Comparison of ENCODE assay signal across 18 cellular contexts in genomic region chr4:132445386-132445785, GRCh38.
DNase-seq lines count a peak whose midpoint lies in the region; ATAC-seq and TF ChIP-seq lines count a peak whose summit lies in the region.
"Had no signal": no experiment of that assay in that cellular context is flagged by ENCODE, and none has a peak within 500 bp of the region (broad histone marks: within the 10 kb centered on the region; RNA-seq: fewer than 3 reads in every experiment).

No MANE protein-coding gene starts in this region.

- H3K27ac ChIP-seq in WERI-Rb-1, result peak overlapping the region; percentile 64
- no peak overlapping the region for H3K27ac ChIP-seq in hepatocyte

- intact Hi-C loops in Right ventricle myocardium inferior (cut with DNase I), result no loop called here

- H3K9me2 ChIP-seq in hepatocyte (replicated peaks; ENCODE audit: insufficient read depth), result no peaks in the 10 kb centered on the region

- 94% methylated on average over 3 of the region's 3 CpGs for WGBS in hepatocyte (ENCODE audit: low lambda C conversion rate, missing lambda C conversion rate)

- no peak for ATAC-seq in Right ventricle myocardium inferior
- ATAC-seq: GM23338 had no signal

- no peaks in the 10 kb centered on the region for H3K27me3 ChIP-seq in WERI-Rb-1 (ENCODE audit: insufficient read depth, low read depth, severe bottlenecking)
- no peaks in the 10 kb centered on the region for H3K27me3 ChIP-seq in hepatocyte

- H3K9me3 ChIP-seq in WERI-Rb-1 (ENCODE audit: severe bottlenecking), result peaks cover 8% of the 10 kb centered on the region
- H3K9me3 ChIP-seq in hepatocyte (ENCODE audit: low read depth), result no peaks in the 10 kb centered on the region
- H3K9me3 ChIP-seq: HAP-1 had no signal

- H3K4me2 ChIP-seq in hepatocyte, result no peak overlapping the region
- H3K4me2 ChIP-seq: GM23338 had no signal

- H3K4me1 ChIP-seq in hepatocyte (ENCODE audit: insufficient read depth), result no peaks in the 10 kb centered on the region
- H3K4me1 ChIP-seq: HAP-1 had no signal

- no peak overlapping the region for H2AFZ ChIP-seq in hepatocyte
- H2AFZ ChIP-seq: GM23338 had no signal

- TF ChIP-seq CTCF in WERI-Rb-1 (IDR thresholded peaks at IDR 0.05; ENCODE audit: low read depth, low read length) (no peak), hepatocyte (IDR thresholded peaks at IDR 0.05; ENCODE audit: poor library complexity) (no peak)

- peak; percentile 1 for DNase-seq in HuH-7.5 (ENCODE audit: low spot score)
- peak; percentile 60 for DNase-seq in NCI-H82 treated with DMSO at 0.1 percent for 48 hours (lab: John Stamatoyannopoulos, UW; ENCODE audit: unreplicated experiment)
- DNase-seq in WERI-Rb-1, result peak; percentile 79
- no peak for DNase-seq in hepatocyte (ENCODE audit: low spot score)
- no peak for DNase-seq in Kasumi-1 (lab: John Stamatoyannopoulos, UW)
- DNase-seq in Right ventricle myocardium inferior (ENCODE audit: missing footprints), result no peak
- no peak for DNase-seq in GM03348 (ENCODE audit: low spot score)
- DNase-seq: C1 segment of cervical spinal cord; Calu3; CD4-positive, alpha-beta memory T cell; COR-L47; DMS 273 treated with DMSO at 0.1 percent for 48 hours; DMS79; EL; GDM1; HFFc6 had no signal

- H3K36me3 ChIP-seq in WERI-Rb-1 (no peaks in the 10 kb centered on the region), hepatocyte (replicated peaks; ENCODE audit: insufficient read depth, low read depth) (no peaks in the 10 kb centered on the region)
- H3K36me3 ChIP-seq: HAP-1 had no signal

- H3K4me3 ChIP-seq in WERI-Rb-1 (ENCODE audit: low read depth, low read length), result peak overlapping the region; percentile 22
- H3K4me3 ChIP-seq in hepatocyte, result no peak overlapping the region
- H3K4me3 ChIP-seq: GM23338, HAP-1 had no signal

- no peaks in the 10 kb centered on the region for H3K79me2 ChIP-seq in hepatocyte

- H4K20me1 ChIP-seq in hepatocyte (ENCODE audit: insufficient read depth, poor library complexity, severe bottlenecking), result no peaks in the 10 kb centered on the region

Comparison
In these comparisons a context has a peak if more than half of its experiments do, and no peak if none do; other contexts are left out.
1. DNase-seq: peak in HuH-7.5 (single experiment), NCI-H82 treated with DMSO at 0.1 percent for 48 hours (single experiment) and WERI-Rb-1 (single experiment); none in hepatocyte (single experiment), Kasumi-1 (0 of 2), Right ventricle myocardium inferior (single experiment) and GM03348 (single experiment).